Comparison of ENCODE assay signal across 1 cellular context in the genomic region with DNA sequence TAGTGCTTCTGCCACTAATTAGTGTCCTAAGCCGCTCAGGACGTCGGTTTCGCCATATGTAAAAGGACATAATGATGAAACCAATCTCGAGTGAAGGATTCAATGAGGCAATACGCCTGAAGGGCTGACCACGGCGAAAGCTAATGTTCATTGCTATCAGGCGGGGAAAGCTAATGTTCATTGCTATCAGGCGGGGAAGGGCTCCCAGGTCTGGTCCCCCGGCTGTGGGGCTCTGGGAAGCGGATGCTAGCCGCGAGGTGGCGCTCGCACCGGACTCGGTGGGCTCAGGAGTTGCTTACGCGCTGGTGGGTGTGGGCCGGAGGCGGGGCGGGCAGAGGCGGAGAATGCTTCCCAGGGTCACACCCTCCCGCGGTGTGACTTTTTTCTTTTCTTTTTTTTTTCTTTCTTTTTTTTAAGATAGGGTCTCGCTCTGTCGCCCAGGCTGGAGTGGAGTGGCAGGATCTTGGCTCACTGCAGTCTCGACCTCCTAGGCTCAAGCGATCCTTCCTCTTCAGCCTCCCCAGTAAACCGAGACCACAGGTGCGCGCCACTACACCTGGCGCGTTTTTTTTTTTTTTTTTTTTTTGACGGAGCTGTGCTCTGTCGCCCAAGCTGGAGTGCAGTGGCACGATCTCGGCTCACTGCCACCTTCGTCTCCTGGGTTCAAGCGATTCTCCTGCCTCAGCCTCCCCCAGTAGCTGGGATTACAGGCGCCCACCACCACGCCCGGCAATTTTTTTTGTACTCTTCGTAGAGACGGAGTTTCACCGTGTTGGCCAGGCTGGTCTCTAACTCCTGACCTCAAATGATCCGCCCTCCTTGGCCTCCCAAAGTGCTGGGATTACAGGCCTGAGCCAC.
TF ChIP-seq lines count a peak whose summit lies in the region.

No MANE protein-coding gene starts in this region.

TF ChIP-seq in SK-N-SH, 30 proteins besides CTCF, POLR2A, EP300 and RAD21 (continued from another document):
- peak; percentile 41 for TF ChIP-seq CHD2 (IDR thresholded peaks at IDR 0.05; ENCODE audit: low read length, partially characterized antibody)
- TF ChIP-seq, protein P1, sequence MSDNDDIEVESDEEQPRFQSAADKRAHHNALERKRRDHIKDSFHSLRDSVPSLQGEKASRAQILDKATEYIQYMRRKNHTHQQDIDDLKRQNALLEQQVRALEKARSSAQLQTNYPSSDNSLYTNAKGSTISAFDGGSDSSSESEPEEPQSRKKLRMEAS (IDR thresholded peaks at IDR 0.05; ENCODE audit: low read depth) = 0 out of 2 replicates have a peak, but pooled peaks have one; percentile 12
- no peak for TF ChIP-seq RXRA (IDR thresholded peaks at IDR 0.05; ENCODE audit: borderline replicate concordance, low read depth)
- TF ChIP-seq MXI1 (IDR thresholded peaks at IDR 0.05; ENCODE audit: low read depth, low read length) = no peak
